In the genomic region with DNA sequence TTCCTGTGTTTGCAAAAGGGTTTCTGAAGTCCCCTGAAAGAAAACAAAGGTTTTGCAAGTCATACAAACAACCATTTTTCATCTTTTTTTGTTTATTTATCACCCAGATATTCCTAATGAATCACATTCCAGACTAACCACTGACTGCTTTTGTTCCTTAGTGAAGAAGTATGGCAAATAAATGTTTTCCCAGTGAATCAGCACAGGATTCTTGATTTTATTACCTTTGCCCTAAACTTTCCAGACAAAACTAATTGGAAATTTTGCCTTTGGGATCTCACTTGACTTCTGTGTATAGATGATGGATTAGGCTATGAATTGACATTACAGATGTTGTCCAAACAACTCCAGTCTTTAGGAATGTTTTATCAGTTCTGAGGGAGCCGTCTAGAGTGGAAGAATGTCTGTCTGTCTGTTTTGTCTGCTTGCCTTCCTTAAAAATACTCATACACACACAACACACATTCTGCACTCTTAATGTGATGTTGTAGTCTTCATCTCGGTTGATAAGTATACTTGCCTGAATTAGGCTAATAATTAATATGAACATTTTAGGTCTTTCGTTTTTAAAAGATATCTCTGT, we compare ENCODE assay signal across 1 cellular context.
A peak's percentile ranks its signal among the peaks of the same experiment; 100 is the strongest.
TF ChIP-seq lines count a peak whose summit lies in the region.

No MANE protein-coding gene starts in this region.

TF ChIP-seq in HepG2, 621 proteins besides CTCF, POLR2A, EP300 and RAD21 (continued from another document and continues in another):
- TF ChIP-seq ZNF101 (CRISPR knock-in tag; IDR thresholded peaks at IDR 0.05; ENCODE audit: borderline replicate concordance, low read depth) (no peak), IKZF4 (CRISPR knock-in tag; IDR thresholded peaks at IDR 0.05; ENCODE audit: borderline replicate concordance, low read depth, not compliant biosample characterization) (no peak), HDAC1 (CRISPR knock-in tag; IDR thresholded peaks at IDR 0.05) (no peak), ZZZ3 (CRISPR knock-in tag; IDR thresholded peaks at IDR 0.05; ENCODE audit: borderline replicate concordance) (no peak), ZNF766 (CRISPR knock-in tag; IDR thresholded peaks at IDR 0.05; ENCODE audit: borderline replicate concordance) (no peak), TAF1 (CRISPR knock-in tag; IDR thresholded peaks at IDR 0.05) (no peak), SUZ12 (IDR thresholded peaks at IDR 0.05; ENCODE audit: low read depth, low read length) (no peak), ZNF773 (CRISPR knock-in tag; IDR thresholded peaks at IDR 0.05; ENCODE audit: borderline replicate concordance) (no peak), RBM39 (IDR thresholded peaks at IDR 0.05; ENCODE audit: low read depth, low read length, poor library complexity, severe bottlenecking) (no peak), NR2F1 (CRISPR knock-in tag; IDR thresholded peaks at IDR 0.05) (0 out of 4 replicates have a peak, but pooled peaks of 1 of the 2 experiments have one; percentile 14), SOX13 (IDR thresholded peaks at IDR 0.05) (no peak), SOX13 (CRISPR knock-in tag; conservative IDR thresholded peaks at IDR 0.05 in 1 of 2, IDR thresholded peaks at IDR 0.05 in 1 of 2) (peak in 1 of 2 experiments; percentile 48; a peak in 1 of 4 replicates), ZNF331 (CRISPR knock-in tag; IDR thresholded peaks at IDR 0.05) (no peak), ZNF207 (IDR thresholded peaks at IDR 0.05; ENCODE audit: borderline replicate concordance) (no peak), NFIC (IDR thresholded peaks at IDR 0.05; ENCODE audit: low read length) (peak; percentile 72; the same call in 1 of the 2 replicates), ZNF138 (CRISPR knock-in tag; IDR thresholded peaks at IDR 0.05; ENCODE audit: low read depth) (no peak), RBM22 (optimal IDR thresholded peaks at IDR 0.05; ENCODE audit: low read length) (no peak), XBP1 (CRISPR knock-in tag; IDR thresholded peaks at IDR 0.05) (no peak), RXRA (CRISPR knock-in tag; IDR thresholded peaks at IDR 0.05) (no peak), NKX3-1 (CRISPR knock-in tag; IDR thresholded peaks at IDR 0.05) (no peak), ASH2L (IDR thresholded peaks at IDR 0.05; ENCODE audit: insufficient read length, low read depth, low read length) (peak; percentile 21)
- TF ChIP-seq, protein P1, sequence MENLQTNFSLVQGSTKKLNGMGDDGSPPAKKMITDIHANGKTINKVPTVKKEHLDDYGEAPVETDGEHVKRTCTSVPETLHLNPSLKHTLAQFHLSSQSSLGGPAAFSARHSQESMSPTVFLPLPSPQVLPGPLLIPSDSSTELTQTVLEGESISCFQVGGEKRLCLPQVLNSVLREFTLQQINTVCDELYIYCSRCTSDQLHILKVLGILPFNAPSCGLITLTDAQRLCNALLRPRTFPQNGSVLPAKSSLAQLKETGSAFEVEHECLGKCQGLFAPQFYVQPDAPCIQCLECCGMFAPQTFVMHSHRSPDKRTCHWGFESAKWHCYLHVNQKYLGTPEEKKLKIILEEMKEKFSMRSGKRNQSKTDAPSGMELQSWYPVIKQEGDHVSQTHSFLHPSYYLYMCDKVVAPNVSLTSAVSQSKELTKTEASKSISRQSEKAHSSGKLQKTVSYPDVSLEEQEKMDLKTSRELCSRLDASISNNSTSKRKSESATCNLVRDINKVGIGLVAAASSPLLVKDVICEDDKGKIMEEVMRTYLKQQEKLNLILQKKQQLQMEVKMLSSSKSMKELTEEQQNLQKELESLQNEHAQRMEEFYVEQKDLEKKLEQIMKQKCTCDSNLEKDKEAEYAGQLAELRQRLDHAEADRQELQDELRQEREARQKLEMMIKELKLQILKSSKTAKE (CRISPR knock-in tag; IDR thresholded peaks at IDR 0.05; ENCODE audit: borderline replicate concordance): peak; percentile 60; the same call in 1 of the 2 replicates
- TF ChIP-seq, protein P2, sequence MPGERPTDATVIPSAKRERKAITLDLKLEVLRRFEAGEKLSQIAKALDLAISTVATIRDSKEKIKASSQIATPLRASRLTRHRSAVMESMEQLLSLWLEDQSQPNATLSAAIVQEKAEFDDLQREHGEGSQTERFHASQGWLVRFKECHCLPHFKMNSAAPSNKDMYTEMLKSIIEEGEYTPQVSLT (CRISPR knock-in tag; IDR thresholded peaks at IDR 0.05; ENCODE audit: borderline replicate concordance, low read depth): no peak
- TF ChIP-seq, protein P3, sequence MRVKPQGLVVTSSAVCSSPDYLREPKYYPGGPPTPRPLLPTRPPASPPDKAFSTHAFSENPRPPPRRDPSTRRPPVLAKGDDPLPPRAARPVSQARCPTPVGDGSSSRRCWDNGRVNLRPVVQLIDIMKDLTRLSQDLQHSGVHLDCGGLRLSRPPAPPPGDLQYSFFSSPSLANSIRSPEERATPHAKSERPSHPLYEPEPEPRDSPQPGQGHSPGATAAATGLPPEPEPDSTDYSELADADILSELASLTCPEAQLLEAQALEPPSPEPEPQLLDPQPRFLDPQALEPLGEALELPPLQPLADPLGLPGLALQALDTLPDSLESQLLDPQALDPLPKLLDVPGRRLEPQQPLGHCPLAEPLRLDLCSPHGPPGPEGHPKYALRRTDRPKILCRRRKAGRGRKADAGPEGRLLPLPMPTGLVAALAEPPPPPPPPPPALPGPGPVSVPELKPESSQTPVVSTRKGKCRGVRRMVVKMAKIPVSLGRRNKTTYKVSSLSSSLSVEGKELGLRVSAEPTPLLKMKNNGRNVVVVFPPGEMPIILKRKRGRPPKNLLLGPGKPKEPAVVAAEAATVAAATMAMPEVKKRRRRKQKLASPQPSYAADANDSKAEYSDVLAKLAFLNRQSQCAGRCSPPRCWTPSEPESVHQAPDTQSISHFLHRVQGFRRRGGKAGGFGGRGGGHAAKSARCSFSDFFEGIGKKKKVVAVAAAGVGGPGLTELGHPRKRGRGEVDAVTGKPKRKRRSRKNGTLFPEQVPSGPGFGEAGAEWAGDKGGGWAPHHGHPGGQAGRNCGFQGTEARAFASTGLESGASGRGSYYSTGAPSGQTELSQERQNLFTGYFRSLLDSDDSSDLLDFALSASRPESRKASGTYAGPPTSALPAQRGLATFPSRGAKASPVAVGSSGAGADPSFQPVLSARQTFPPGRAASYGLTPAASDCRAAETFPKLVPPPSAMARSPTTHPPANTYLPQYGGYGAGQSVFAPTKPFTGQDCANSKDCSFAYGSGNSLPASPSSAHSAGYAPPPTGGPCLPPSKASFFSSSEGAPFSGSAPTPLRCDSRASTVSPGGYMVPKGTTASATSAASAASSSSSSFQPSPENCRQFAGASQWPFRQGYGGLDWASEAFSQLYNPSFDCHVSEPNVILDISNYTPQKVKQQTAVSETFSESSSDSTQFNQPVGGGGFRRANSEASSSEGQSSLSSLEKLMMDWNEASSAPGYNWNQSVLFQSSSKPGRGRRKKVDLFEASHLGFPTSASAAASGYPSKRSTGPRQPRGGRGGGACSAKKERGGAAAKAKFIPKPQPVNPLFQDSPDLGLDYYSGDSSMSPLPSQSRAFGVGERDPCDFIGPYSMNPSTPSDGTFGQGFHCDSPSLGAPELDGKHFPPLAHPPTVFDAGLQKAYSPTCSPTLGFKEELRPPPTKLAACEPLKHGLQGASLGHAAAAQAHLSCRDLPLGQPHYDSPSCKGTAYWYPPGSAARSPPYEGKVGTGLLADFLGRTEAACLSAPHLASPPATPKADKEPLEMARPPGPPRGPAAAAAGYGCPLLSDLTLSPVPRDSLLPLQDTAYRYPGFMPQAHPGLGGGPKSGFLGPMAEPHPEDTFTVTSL (CRISPR knock-in tag; IDR thresholded peaks at IDR 0.05; ENCODE audit: borderline replicate concordance): no peak
- TF ChIP-seq, protein P4, sequence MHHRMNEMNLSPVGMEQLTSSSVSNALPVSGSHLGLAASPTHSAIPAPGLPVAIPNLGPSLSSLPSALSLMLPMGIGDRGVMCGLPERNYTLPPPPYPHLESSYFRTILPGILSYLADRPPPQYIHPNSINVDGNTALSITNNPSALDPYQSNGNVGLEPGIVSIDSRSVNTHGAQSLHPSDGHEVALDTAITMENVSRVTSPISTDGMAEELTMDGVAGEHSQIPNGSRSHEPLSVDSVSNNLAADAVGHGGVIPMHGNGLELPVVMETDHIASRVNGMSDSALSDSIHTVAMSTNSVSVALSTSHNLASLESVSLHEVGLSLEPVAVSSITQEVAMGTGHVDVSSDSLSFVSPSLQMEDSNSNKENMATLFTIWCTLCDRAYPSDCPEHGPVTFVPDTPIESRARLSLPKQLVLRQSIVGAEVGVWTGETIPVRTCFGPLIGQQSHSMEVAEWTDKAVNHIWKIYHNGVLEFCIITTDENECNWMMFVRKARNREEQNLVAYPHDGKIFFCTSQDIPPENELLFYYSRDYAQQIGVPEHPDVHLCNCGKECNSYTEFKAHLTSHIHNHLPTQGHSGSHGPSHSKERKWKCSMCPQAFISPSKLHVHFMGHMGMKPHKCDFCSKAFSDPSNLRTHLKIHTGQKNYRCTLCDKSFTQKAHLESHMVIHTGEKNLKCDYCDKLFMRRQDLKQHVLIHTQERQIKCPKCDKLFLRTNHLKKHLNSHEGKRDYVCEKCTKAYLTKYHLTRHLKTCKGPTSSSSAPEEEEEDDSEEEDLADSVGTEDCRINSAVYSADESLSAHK (CRISPR knock-in tag; IDR thresholded peaks at IDR 0.05; ENCODE audit: borderline replicate concordance): no peak
- TF ChIP-seq, protein P5, sequence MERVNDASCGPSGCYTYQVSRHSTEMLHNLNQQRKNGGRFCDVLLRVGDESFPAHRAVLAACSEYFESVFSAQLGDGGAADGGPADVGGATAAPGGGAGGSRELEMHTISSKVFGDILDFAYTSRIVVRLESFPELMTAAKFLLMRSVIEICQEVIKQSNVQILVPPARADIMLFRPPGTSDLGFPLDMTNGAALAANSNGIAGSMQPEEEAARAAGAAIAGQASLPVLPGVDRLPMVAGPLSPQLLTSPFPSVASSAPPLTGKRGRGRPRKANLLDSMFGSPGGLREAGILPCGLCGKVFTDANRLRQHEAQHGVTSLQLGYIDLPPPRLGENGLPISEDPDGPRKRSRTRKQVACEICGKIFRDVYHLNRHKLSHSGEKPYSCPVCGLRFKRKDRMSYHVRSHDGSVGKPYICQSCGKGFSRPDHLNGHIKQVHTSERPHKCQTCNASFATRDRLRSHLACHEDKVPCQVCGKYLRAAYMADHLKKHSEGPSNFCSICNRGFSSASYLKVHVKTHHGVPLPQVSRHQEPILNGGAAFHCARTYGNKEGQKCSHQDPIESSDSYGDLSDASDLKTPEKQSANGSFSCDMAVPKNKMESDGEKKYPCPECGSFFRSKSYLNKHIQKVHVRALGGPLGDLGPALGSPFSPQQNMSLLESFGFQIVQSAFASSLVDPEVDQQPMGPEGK (CRISPR knock-in tag; IDR thresholded peaks at IDR 0.05): no peak
- TF ChIP-seq, protein P6, sequence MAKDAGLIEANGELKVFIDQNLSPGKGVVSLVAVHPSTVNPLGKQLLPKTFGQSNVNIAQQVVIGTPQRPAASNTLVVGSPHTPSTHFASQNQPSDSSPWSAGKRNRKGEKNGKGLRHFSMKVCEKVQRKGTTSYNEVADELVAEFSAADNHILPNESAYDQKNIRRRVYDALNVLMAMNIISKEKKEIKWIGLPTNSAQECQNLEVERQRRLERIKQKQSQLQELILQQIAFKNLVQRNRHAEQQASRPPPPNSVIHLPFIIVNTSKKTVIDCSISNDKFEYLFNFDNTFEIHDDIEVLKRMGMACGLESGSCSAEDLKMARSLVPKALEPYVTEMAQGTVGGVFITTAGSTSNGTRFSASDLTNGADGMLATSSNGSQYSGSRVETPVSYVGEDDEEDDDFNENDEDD (CRISPR knock-in tag; IDR thresholded peaks at IDR 0.05; ENCODE audit: borderline replicate concordance): no peak
- TF ChIP-seq, protein P7, sequence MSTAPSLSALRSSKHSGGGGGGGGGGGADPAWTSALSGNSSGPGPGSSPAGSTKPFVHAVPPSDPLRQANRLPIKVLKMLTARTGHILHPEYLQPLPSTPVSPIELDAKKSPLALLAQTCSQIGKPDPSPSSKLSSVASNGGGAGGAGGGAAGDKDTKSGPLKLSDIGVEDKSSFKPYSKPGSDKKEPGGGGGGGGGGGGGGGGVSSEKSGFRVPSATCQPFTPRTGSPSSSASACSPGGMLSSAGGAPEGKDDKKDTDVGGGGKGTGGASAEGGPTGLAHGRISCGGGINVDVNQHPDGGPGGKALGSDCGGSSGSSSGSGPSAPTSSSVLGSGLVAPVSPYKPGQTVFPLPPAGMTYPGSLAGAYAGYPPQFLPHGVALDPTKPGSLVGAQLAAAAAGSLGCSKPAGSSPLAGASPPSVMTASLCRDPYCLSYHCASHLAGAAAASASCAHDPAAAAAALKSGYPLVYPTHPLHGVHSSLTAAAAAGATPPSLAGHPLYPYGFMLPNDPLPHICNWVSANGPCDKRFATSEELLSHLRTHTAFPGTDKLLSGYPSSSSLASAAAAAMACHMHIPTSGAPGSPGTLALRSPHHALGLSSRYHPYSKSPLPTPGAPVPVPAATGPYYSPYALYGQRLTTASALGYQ (CRISPR knock-in tag; IDR thresholded peaks at IDR 0.05): peak; percentile 19; the same call in 1 of the 2 replicates
- TF ChIP-seq, protein P8, sequence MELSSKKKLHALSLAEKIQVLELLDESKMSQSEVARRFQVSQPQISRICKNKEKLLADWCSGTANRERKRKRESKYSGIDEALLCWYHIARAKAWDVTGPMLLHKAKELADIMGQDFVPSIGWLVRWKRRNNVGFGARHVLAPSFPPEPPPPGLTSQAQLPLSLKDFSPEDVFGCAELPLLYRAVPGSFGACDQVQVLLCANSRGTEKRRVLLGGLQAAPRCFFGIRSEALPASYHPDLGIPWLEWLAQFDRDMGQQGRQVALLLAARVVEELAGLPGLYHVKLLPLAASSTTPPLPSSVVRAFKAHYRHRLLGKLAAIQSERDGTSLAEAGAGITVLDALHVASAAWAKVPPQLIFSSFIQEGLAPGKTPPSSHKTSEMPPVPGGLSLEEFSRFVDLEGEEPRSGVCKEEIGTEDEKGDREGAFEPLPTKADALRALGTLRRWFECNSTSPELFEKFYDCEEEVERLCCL (CRISPR knock-in tag; IDR thresholded peaks at IDR 0.05; ENCODE audit: borderline replicate concordance): no peak
- TF ChIP-seq, protein P9, sequence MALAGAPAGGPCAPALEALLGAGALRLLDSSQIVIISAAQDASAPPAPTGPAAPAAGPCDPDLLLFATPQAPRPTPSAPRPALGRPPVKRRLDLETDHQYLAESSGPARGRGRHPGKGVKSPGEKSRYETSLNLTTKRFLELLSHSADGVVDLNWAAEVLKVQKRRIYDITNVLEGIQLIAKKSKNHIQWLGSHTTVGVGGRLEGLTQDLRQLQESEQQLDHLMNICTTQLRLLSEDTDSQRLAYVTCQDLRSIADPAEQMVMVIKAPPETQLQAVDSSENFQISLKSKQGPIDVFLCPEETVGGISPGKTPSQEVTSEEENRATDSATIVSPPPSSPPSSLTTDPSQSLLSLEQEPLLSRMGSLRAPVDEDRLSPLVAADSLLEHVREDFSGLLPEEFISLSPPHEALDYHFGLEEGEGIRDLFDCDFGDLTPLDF (CRISPR knock-in tag; IDR thresholded peaks at IDR 0.05): no peak
- TF ChIP-seq, protein P10, sequence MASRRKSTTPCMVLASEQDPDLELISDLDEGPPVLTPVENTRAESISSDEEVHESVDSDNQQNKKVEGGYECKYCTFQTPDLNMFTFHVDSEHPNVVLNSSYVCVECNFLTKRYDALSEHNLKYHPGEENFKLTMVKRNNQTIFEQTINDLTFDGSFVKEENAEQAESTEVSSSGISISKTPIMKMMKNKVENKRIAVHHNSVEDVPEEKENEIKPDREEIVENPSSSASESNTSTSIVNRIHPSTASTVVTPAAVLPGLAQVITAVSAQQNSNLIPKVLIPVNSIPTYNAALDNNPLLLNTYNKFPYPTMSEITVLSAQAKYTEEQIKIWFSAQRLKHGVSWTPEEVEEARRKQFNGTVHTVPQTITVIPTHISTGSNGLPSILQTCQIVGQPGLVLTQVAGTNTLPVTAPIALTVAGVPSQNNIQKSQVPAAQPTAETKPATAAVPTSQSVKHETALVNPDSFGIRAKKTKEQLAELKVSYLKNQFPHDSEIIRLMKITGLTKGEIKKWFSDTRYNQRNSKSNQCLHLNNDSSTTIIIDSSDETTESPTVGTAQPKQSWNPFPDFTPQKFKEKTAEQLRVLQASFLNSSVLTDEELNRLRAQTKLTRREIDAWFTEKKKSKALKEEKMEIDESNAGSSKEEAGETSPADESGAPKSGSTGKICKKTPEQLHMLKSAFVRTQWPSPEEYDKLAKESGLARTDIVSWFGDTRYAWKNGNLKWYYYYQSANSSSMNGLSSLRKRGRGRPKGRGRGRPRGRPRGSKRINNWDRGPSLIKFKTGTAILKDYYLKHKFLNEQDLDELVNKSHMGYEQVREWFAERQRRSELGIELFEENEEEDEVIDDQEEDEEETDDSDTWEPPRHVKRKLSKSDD (CRISPR knock-in tag; IDR thresholded peaks at IDR 0.05; ENCODE audit: low read depth): no peak
